Comparison of ENCODE assay signal across 8 cellular contexts in the genomic region with DNA sequence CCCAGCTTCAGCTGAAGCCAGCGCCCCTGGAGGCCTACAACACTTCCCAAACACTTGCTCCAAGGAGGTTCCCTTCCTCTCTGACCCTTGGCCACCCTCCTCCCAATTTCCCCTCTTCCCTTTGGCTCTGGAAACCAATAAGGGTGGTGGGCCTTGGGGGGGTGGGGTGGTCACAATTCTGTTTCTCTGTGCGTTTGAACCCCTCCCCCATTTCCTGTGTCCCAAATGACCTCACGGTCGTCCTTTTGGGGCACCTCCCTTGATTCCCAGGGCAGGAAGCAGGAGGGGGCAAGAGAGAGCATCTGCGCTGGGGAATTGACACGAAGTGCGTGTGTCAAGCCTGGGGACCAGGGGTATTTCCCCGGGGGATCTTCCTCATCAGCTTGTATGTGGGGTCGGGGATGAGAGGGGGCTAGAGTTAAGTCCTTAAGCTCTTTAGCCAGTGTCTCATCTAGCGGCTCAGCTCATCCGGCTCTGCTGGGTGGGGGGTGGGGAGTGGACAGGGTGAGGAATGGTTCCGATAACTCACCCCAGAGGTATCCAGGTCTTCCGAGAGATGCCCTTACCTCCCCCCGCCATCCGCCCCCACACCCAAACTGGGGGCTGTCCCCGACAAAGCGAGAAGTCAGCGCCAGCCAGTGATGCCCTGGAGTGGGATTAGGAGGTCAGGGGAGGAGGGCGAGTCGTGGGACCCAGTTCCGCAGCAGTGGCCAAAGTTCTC. TPM values are rescaled to one million over a fixed set of nuclear protein-coding genes. Genes with fewer than 3 reads are reported as not detected.
DNase-seq lines count a peak whose midpoint lies in the region; ATAC-seq and TF ChIP-seq lines count a peak whose summit lies in the region.

No MANE protein-coding gene starts in this region.

- peaks cover 30% of the 10 kb centered on the region for H3K4me1 Mint-ChIP-seq in CD8-positive, alpha-beta T cell (ENCODE audit: low read depth)
- H3K4me1 Mint-ChIP-seq in naive thymus-derived CD8-positive, alpha-beta T cell: peaks cover 13 to 45% (median 39%) of the 10 kb centered on the region in 4 donors

- H3K36me3 Mint-ChIP-seq in CD8-positive, alpha-beta T cell: peaks cover 12% of the 10 kb centered on the region
- H3K36me3 Mint-ChIP-seq in naive thymus-derived CD8-positive, alpha-beta T cell: peaks cover 0 to 10% (median 0%) of the 10 kb centered on the region in 3 donors

- H3K36me3 ChIP-seq in CD8-positive, alpha-beta T cell (ENCODE audit: insufficient read depth, low read length): no peaks in the 10 kb centered on the region

- H3K9me3 Mint-ChIP-seq in CD8-positive, alpha-beta T cell: no peaks in the 10 kb centered on the region
- no peaks in the 10 kb centered on the region for H3K9me3 Mint-ChIP-seq in naive thymus-derived CD8-positive, alpha-beta T cell

- H3K27ac Mint-ChIP-seq in CD8-positive, alpha-beta T cell: no peak overlapping the region
- peak overlapping the region in 6 of 10 donors; percentile 19 to 58 (median 52) for H3K27ac Mint-ChIP-seq in naive thymus-derived CD8-positive, alpha-beta T cell

- peak overlapping the region; percentile 82 for H3K4me3 ChIP-seq in CD8-positive, alpha-beta T cell (ENCODE audit: low read depth, low read length)

- DNase-seq in CD8-positive, alpha-beta T cell: no peak
- DNase-seq in naive thymus-derived CD8-positive, alpha-beta T cell: no peak
- DNase-seq in DMS53 (lab: John Stamatoyannopoulos, UW): no peak
- no peak for DNase-seq in anterior cingulate cortex (lab: John Stamatoyannopoulos, UW)
- no peak for DNase-seq in NCI-H446 (lab: John Stamatoyannopoulos, UW)

- CTCF ChIA-PET in CD8-positive, alpha-beta T cell (lab: Charles Lee): interaction anchor here (0.7 to 10.8 kb wide), 8 partner anchors 9 to 118 kb away, joined by 3 to 174 read pairs (median 14); partner anchors contain the start of genes MSANTD2, SIAE, SPA17 and VSIG2

- H3K27ac ChIP-seq in CD8-positive, alpha-beta T cell (ENCODE audit: low read depth, low read length): no peak overlapping the region
- peak overlapping the region; percentile 81 for H3K27ac ChIP-seq in cingulate gyrus (ENCODE audit: low read depth, low read length)

- H3K4me3 Mint-ChIP-seq in CD8-positive, alpha-beta T cell: peak overlapping the region; percentile 96
- H3K4me3 Mint-ChIP-seq in naive thymus-derived CD8-positive, alpha-beta T cell: peak overlapping the region; percentile 45 to 88 (median 76)

- no peaks in the 10 kb centered on the region for H3K9me3 ChIP-seq in CD8-positive, alpha-beta T cell (ENCODE audit: low read length)

- TF ChIP-seq CTCF in CD8-positive, alpha-beta T cell (IDR thresholded peaks at IDR 0.05): no peak

- peaks cover 32% of the 10 kb centered on the region for H3K27me3 Mint-ChIP-seq in CD8-positive, alpha-beta T cell (ENCODE audit: low read depth)
- H3K27me3 Mint-ChIP-seq in naive thymus-derived CD8-positive, alpha-beta T cell: peaks cover 17 to 49% (median 26%) of the 10 kb centered on the region in 5 donors

- H3K4me1 ChIP-seq in CD8-positive, alpha-beta T cell (ENCODE audit: insufficient read depth, low read length): peaks cover 34% of the 10 kb centered on the region

- intact Hi-C loops in CD8-positive, alpha-beta T cell (cut with DNase I, micrococcal nuclease): loop anchor here (1.0 to 5.0 kb wide), 3 partner anchors 39 to 351 kb away; partner anchors contain the start of genes MSANTD2 (in 1 of the 2) and TMEM218 (in 1 of the 2)

- ATAC-seq in CD8-positive, alpha-beta T cell: no peak
- ATAC-seq in HG02938 (IDR thresholded peaks at IDR 0.05; ENCODE audit: unreplicated experiment) (peak; percentile 1), HG02885 (IDR thresholded peaks at IDR 0.05; ENCODE audit: poor library complexity, unreplicated experiment) (no peak)
- ATAC-seq in naive thymus-derived CD8-positive, alpha-beta T cell: no peak

- peaks cover 32% of the 10 kb centered on the region for H3K27me3 ChIP-seq in CD8-positive, alpha-beta T cell (ENCODE audit: insufficient read depth, low read length)

- POLR2A ChIA-PET in CD8-positive, alpha-beta T cell (lab: Charles Lee): interaction anchor here (0.7 to 2.3 kb wide), 6 partner anchors 15 to 131 kb away, joined by 3 to 17 read pairs (median 7); partner anchors contain the start of genes MSANTD2, SIAE and SPA17
- POLR2A ChIA-PET in naive thymus-derived CD8-positive, alpha-beta T cell (lab: Charles Lee): interaction anchor here (0.6 to 4.6 kb wide), 9 partner anchors 9 to 348 kb away, joined by 3 to 51 read pairs (median 6); partner anchors contain the start of genes MSANTD2, SIAE, SPA17 and VSIG2

RNA-seq across cellular contexts. Expression of gene ESAM, which starts 0.6 kb away (rescaled TPM):
- 1 to 10 TPM in 1 of 2 experiments, under 1 TPM in 1; 0.69 to 1.6 TPM for total RNA-seq in CD8-positive, alpha-beta T cell
- total RNA-seq in naive thymus-derived CD8-positive, alpha-beta T cell: 1 to 10 TPM; 2.8 to 3.0 TPM
- polyA plus RNA-seq in naive thymus-derived CD8-positive, alpha-beta T cell: 1 to 10 TPM; 1.9 to 2.6 (median 2.5) TPM

RNA-seq across cellular contexts. Expression of gene VSIG2, which starts 9.4 kb away (rescaled TPM):
- total RNA-seq in CD8-positive, alpha-beta T cell: under 1 TPM; 0.58 to 0.65 TPM
- total RNA-seq in naive thymus-derived CD8-positive, alpha-beta T cell: 1 to 10 TPM; 1.8 to 2.0 TPM
- polyA plus RNA-seq in naive thymus-derived CD8-positive, alpha-beta T cell: under 1 TPM; 0.28 to 0.44 (median 0.34) TPM

RNA-seq across cellular contexts. Expression of gene NRGN, which starts 21.7 kb away (rescaled TPM):
- under 1 TPM; 0.31 to 0.41 TPM for total RNA-seq in CD8-positive, alpha-beta T cell
- under 1 TPM; 0.68 to 0.69 TPM for total RNA-seq in naive thymus-derived CD8-positive, alpha-beta T cell
- polyA plus RNA-seq in naive thymus-derived CD8-positive, alpha-beta T cell: under 1 TPM in 2 of 3 donors, not detected in 1; 0.14 to 0.20 TPM

RNA-seq across cellular contexts. Expression of gene MSANTD2, which starts 38.7 kb away (rescaled TPM):
- 1 to 10 TPM; 4.3 to 4.5 TPM for total RNA-seq in CD8-positive, alpha-beta T cell
- total RNA-seq in naive thymus-derived CD8-positive, alpha-beta T cell: 10 to 100 TPM; 23.0 to 25.5 TPM
- 1 to 10 TPM; 3.5 to 4.2 (median 4.0) TPM for polyA plus RNA-seq in naive thymus-derived CD8-positive, alpha-beta T cell
